8 cellular contexts compared by ENCODE assay signal in genomic region chr3:187747506-187747905, GRCh38.
DNase-seq lines count a peak whose midpoint lies in the region; ATAC-seq lines count a peak whose summit lies in the region.

No MANE protein-coding gene starts in this region.

- ATAC-seq in memory B cell (ENCODE audit: low read depth) (no peak), HG03565 (IDR thresholded peaks at IDR 0.05; ENCODE audit: unreplicated experiment) (no peak), HG02588 (IDR thresholded peaks at IDR 0.05; ENCODE audit: unreplicated experiment) (no peak)

- H3K36me3 ChIP-seq in stomach smooth muscle (ENCODE audit: control insufficient read depth in 2 of 2, insufficient read depth in 2 of 2, low read length in 2 of 2): no peaks in the 10 kb centered on the region

- no peaks in the 10 kb centered on the region for H3K9me3 Mint-ChIP-seq in activated naive CD8-positive, alpha-beta T cell (ENCODE audit: low read depth)
- H3K9me3 Mint-ChIP-seq in memory B cell: no peaks in the 10 kb centered on the region

- peak overlapping the region; percentile 98 for H3K4me3 Mint-ChIP-seq in activated naive CD8-positive, alpha-beta T cell
- no peak overlapping the region for H3K4me3 Mint-ChIP-seq in memory B cell

- H3K4me1 Mint-ChIP-seq in activated naive CD8-positive, alpha-beta T cell (ENCODE audit: low read depth): peaks cover 65% of the 10 kb centered on the region
- H3K4me1 Mint-ChIP-seq in memory B cell: peaks cover 47% of the 10 kb centered on the region

- H3K27ac Mint-ChIP-seq in activated naive CD8-positive, alpha-beta T cell: peak overlapping the region; percentile 100
- H3K27ac Mint-ChIP-seq in memory B cell: peak overlapping the region; percentile 99

- no peaks in the 10 kb centered on the region for H3K27me3 ChIP-seq in stomach smooth muscle (ENCODE audit: control insufficient read depth in 1 of 2, insufficient read depth in 2 of 2, low read length in 2 of 2)

- H3K9me3 ChIP-seq in stomach smooth muscle (ENCODE audit: control insufficient read depth in 2 of 2, low read length in 2 of 2): no peaks in the 10 kb centered on the region

- DNase-seq in NCI-H2196 (lab: John Stamatoyannopoulos, UW; ENCODE audit: unreplicated experiment) (peak; percentile 44), NCI-H2196 treated with DMSO at 0.1 percent for 48 hours (lab: John Stamatoyannopoulos, UW; ENCODE audit: unreplicated experiment) (no peak), memory B cell (ENCODE audit: low spot score in 2 of 2) (no peak)
- DNase-seq in effector CD8-positive, alpha-beta T cell (lab: John Stamatoyannopoulos, UW): no peak

- no peak overlapping the region for H3K4me3 ChIP-seq in stomach smooth muscle (ENCODE audit: low read length in 2 of 2)

- H3K27ac ChIP-seq in stomach smooth muscle (ENCODE audit: low read length): peak overlapping the region; percentile 41

- H3K27me3 Mint-ChIP-seq in activated naive CD8-positive, alpha-beta T cell: no peaks in the 10 kb centered on the region
- H3K27me3 Mint-ChIP-seq in memory B cell: no peaks in the 10 kb centered on the region

- H3K9ac ChIP-seq in stomach smooth muscle (ENCODE audit: low read length in 2 of 2): peak overlapping the region in 1 of 2 donors; percentile 39

- peaks cover 43% of the 10 kb centered on the region for H3K4me1 ChIP-seq in stomach smooth muscle (ENCODE audit: control insufficient read depth, insufficient read depth, low read length)

- H3K36me3 Mint-ChIP-seq in activated naive CD8-positive, alpha-beta T cell: no peaks in the 10 kb centered on the region
- no peaks in the 10 kb centered on the region for H3K36me3 Mint-ChIP-seq in memory B cell
